In genomic region chr19:12793290-12794195, GRCh38 we compare ENCODE assay signal across 1 cellular context.
TF ChIP-seq lines count a peak whose summit lies in the region.

No MANE protein-coding gene starts in this region.

TF ChIP-seq in K562, 482 proteins besides CTCF, POLR2A, EP300 and RAD21 (continued from another document and continues in another):
- TF ChIP-seq THRB (CRISPR knock-in tag; conservative IDR thresholded peaks at IDR 0.05) (no peak), POLR2B (IDR thresholded peaks at IDR 0.05; ENCODE audit: low read depth, partially characterized antibody) (peak; percentile 78), POLR2G (IDR thresholded peaks at IDR 0.05; ENCODE audit: low read depth, low read length) (peak; percentile 92), ATF7 (IDR thresholded peaks at IDR 0.05) (peak; percentile 66; the same call in 1 of the 2 replicates), SMAD3 (CRISPR knock-in tag; conservative IDR thresholded peaks at IDR 0.05) (0 out of 2 replicates have a peak, but pooled peaks have one; percentile 32), MBD2 (IDR thresholded peaks at IDR 0.05; ENCODE audit: borderline replicate concordance, low read depth) (0 out of 2 replicates have a peak, but pooled peaks have one; percentile 57), ID3 (CRISPR knock-in tag; IDR thresholded peaks at IDR 0.05) (no peak), ID3 (tag; IDR thresholded peaks at IDR 0.05) (no peak; the same call in 1 of the 2 replicates), E2F4 (CRISPR knock-in tag; IDR thresholded peaks at IDR 0.05; ENCODE audit: low read depth) (peak; percentile 45; the same call in 1 of the 2 replicates), EGR1 (conservative IDR thresholded peaks at IDR 0.05) (peak; percentile 75), SRF (CRISPR knock-in tag; IDR thresholded peaks at IDR 0.05) (peak; percentile 100), CHD7 (IDR thresholded peaks at IDR 0.05; ENCODE audit: low read depth, low read length) (peak; percentile 54), ZNF197 (CRISPR knock-in tag; IDR thresholded peaks at IDR 0.05; ENCODE audit: low read depth) (no peak), CREB3L1 (IDR thresholded peaks at IDR 0.05; ENCODE audit: borderline replicate concordance, low read depth) (peak; percentile 57; the same call in 1 of the 2 replicates), MYC (IDR thresholded peaks at IDR 0.05; ENCODE audit: low read depth, low read length) (peak; percentile 80), MYC (CRISPR knock-in tag; IDR thresholded peaks at IDR 0.05; ENCODE audit: borderline replicate concordance, low read depth) (no peak), ILF3 (IDR thresholded peaks at IDR 0.05; ENCODE audit: borderline replicate concordance) (peak; percentile 83; the same call in 1 of the 2 replicates), SAP30 (IDR thresholded peaks at IDR 0.05; ENCODE audit: borderline replicate concordance, insufficient read depth, low read depth, low read length, poor library complexity, severe bottlenecking) (peak; percentile 73), MAZ (CRISPR knock-in tag; conservative IDR thresholded peaks at IDR 0.05 in 1 of 2, IDR thresholded peaks at IDR 0.05 in 1 of 2) (peak; percentile 43 to 80; a peak in 3 of 4 replicates), ZNF780A (CRISPR knock-in tag; IDR thresholded peaks at IDR 0.05) (no peak), E4F1 (CRISPR knock-in tag; IDR thresholded peaks at IDR 0.05; ENCODE audit: borderline replicate concordance) (no peak), RBFOX2 (IDR thresholded peaks at IDR 0.05; ENCODE audit: low read depth, low read length) (peak; percentile 79), HMGN3 (IDR thresholded peaks at IDR 0.05; ENCODE audit: borderline replicate concordance, extremely low read depth, insufficient read length, low read depth, low read length) (peak; percentile 93), RBM22 (IDR thresholded peaks at IDR 0.05; ENCODE audit: low read depth, low read length, poor library complexity, severe bottlenecking) (peak; percentile 98), LARP7 (IDR thresholded peaks at IDR 0.05) (no peak), NFE2 (IDR thresholded peaks at IDR 0.05; ENCODE audit: low read depth) (peak; percentile 24; the same call in 1 of the 2 replicates), POLR2AphosphoS5 (IDR thresholded peaks at IDR 0.05; ENCODE audit: control insufficient read depth, insufficient read depth, low read depth, low read length) (peak; percentile 78), ELK3 (CRISPR knock-in tag; IDR thresholded peaks at IDR 0.05) (0 out of 2 replicates have a peak, but pooled peaks have one; percentile 52), SMARCB1 (IDR thresholded peaks at IDR 0.05; ENCODE audit: insufficient read length, low read depth) (no peak), ZFX (CRISPR knock-in tag; IDR thresholded peaks at IDR 0.05) (peak; percentile 44; the same call in 1 of the 2 replicates), ARID4B (CRISPR knock-in tag; IDR thresholded peaks at IDR 0.05) (peak; percentile 87), SUPT5H (IDR thresholded peaks at IDR 0.05) (peak; percentile 72)
